ENCODE assay signal across 7 cellular contexts in the genomic region with DNA sequence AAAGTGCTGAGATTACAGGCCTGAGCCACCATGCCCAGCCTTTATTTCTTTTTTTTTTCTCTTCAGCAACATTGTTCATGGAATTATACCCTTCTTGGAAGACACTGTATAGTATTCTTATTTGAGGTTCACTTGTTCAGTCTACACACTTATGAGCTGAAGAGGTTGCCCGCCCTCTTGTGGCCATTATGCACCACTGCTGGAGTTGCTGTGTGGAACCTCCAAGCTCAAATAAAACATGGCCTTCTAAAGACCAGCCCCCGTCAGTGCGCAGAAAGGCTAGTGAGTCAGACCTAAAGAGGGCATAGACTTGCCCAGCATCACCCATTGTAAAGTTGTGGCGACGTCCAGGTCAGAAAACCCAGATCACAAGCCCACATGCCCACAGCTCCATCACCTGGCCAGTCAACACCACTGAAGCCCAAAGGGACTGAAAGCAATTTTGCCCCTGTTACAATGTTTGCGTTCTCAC. TPM values are rescaled to one million over a fixed set of nuclear protein-coding genes. Genes with fewer than 3 reads are reported as not detected.
A peak's percentile ranks its signal among the peaks of the same experiment; 100 is the strongest.
DNase-seq lines count a peak whose midpoint lies in the region; ATAC-seq, FAIRE-seq and TF ChIP-seq lines count a peak whose summit lies in the region.

No MANE protein-coding gene starts in this region.

- ATAC-seq in HG03280 (IDR thresholded peaks at IDR 0.05; ENCODE audit: unreplicated experiment), result peak; percentile 86
- ATAC-seq in activated CD4-positive, alpha-beta T cell treated with anti-CD3 and anti-CD28 coated beads for 36 hours, result peak; percentile 100

- H3K9me3 Mint-ChIP-seq in activated CD4-positive, alpha-beta T cell treated with anti-CD3 and anti-CD28 coated beads for 36 hours (ENCODE audit: low read depth), result no peaks in the 10 kb centered on the region

- no peaks in the 10 kb centered on the region for H3K27me3 Mint-ChIP-seq in activated CD4-positive, alpha-beta T cell treated with anti-CD3 and anti-CD28 coated beads for 36 hours

- peak in 2 of 3 donors; percentile 64 to 78 for TF ChIP-seq CTCF in lower leg skin (IDR thresholded peaks at IDR 0.05)

- FAIRE-seq in GM12891 (lab: Jason Lieb, UNC), result peak; percentile 96

- TF ChIP-seq POLR2A in GM12891 (IDR thresholded peaks at IDR 0.05; ENCODE audit: low read depth, low read length), result no peak
- no peak for TF ChIP-seq POLR2A in lower leg skin (IDR thresholded peaks at IDR 0.05)

- peaks cover under 1% of the 10 kb centered on the region for H3K4me1 Mint-ChIP-seq in activated CD4-positive, alpha-beta T cell treated with anti-CD3 and anti-CD28 coated beads for 36 hours

- DNase-seq in GM12891 (ENCODE audit: insufficient read length, low spot score) (no peak), NCI-H460 (ENCODE audit: extremely low read depth, low read depth) (peak; percentile 69), dedifferentiated amniotic fluid mesenchymal stem cell (ENCODE audit: extremely low spot score) (peak; percentile 81), lower leg skin (ENCODE audit: low spot score in 2 of 2) (peak; percentile 70 to 91)
- peak; percentile 82 for DNase-seq in activated CD4-positive, alpha-beta T cell treated with anti-CD3 and anti-CD28 coated beads for 36 hours
- peak; percentile 43 for DNase-seq in stimulated activated CD8-positive, alpha-beta memory T cell treated with anti-CD3 and anti-CD28 coated beads, Interleukin-12 subunit alpha, Interleukin-12 subunit beta, amount 100 ng/mL, for 1 hour (ENCODE audit: low read depth)

- CTCF ChIA-PET in activated CD4-positive, alpha-beta T cell treated with anti-CD3 and anti-CD28 coated beads for 36 hours (lab: Charles Lee), result interaction anchor here (0.6 to 3.6 kb wide), 51 partner anchors 8 to 569 kb away, joined by 3 to 43 read pairs (median 4); a partner anchor contains a TSS

- no peak overlapping the region for H3K4me3 ChIP-seq in lower leg skin (ENCODE audit: low read depth, poor library complexity, severe bottlenecking)

- no peak overlapping the region for H3K4me3 Mint-ChIP-seq in activated CD4-positive, alpha-beta T cell treated with anti-CD3 and anti-CD28 coated beads for 36 hours

- WGBS in lower leg skin, 2 donors, result 11% methylated on average over 6 of the region's 6 CpGs

- POLR2A ChIA-PET in activated CD4-positive, alpha-beta T cell treated with anti-CD3 and anti-CD28 coated beads for 36 hours (lab: Charles Lee), result interaction anchor here (0.9 to 1.1 kb wide), 2 partner anchors 18 to 23 kb away, joined by 3 read pairs; no protein-coding TSS in a partner anchor

- intact Hi-C loops in activated CD4-positive, alpha-beta T cell treated with anti-CD3 and anti-CD28 coated beads for 36 hours (cut with DNase I, micrococcal nuclease), result loop anchor here (1.0 kb wide), 2 partner anchors 44 to 186 kb away; no protein-coding TSS in a partner anchor
- intact Hi-C loops in lower leg skin (cut with DNase I; ENCODE audit: low total_unique reads), result loop anchor here (5.0 kb wide), 1 partner anchor 186 kb away; no protein-coding TSS in a partner anchor

- H3K36me3 Mint-ChIP-seq in activated CD4-positive, alpha-beta T cell treated with anti-CD3 and anti-CD28 coated beads for 36 hours (ENCODE audit: low read depth), result no peaks in the 10 kb centered on the region

- no peak overlapping the region for H3K27ac Mint-ChIP-seq in activated CD4-positive, alpha-beta T cell treated with anti-CD3 and anti-CD28 coated beads for 36 hours

TF ChIP-seq in GM12891, 5 proteins besides CTCF, POLR2A, EP300 and RAD21:
- no peak for TF ChIP-seq POLR2AphosphoS5 (IDR thresholded peaks at IDR 0.05; ENCODE audit: low read depth, low read length)
- no peak for TF ChIP-seq SPI1 (IDR thresholded peaks at IDR 0.05; ENCODE audit: low read depth, low read length)
- no peak for TF ChIP-seq PAX5 (IDR thresholded peaks at IDR 0.05; ENCODE audit: insufficient read depth, low read length, severe bottlenecking)
- no peak for TF ChIP-seq TAF1 (IDR thresholded peaks at IDR 0.05; ENCODE audit: low read depth, low read length)
- TF ChIP-seq POU2F2 (IDR thresholded peaks at IDR 0.05; ENCODE audit: low read depth, low read length), result no peak

RNA-seq across cellular contexts. Expression of a gene that starts 20.4 kb away (rescaled TPM):
- polyA plus RNA-seq in GM12891 (2012; ENCODE audit: low read depth, missing spikeins), result not detected
- total RNA-seq in NCI-H460 (2014; rRNA removed; shearing (Covaris generic)), result not detected in 2 replicates
- polyA plus RNA-seq in NCI-H460 (2014; cell fraction: nucleus; rRNA removed), result 0.11 TPM in 1 of 2 replicates, not detected in the other
- under 1 TPM; 0.11 to 0.12 TPM for total RNA-seq in activated CD4-positive, alpha-beta T cell treated with anti-CD3 and anti-CD28 coated beads for 36 hours
- 1 to 10 TPM; 2.4 to 5.1 (median 4.0) TPM for total RNA-seq in lower leg skin

RNA-seq across cellular contexts. Expression of a gene that starts 24.1 kb away (rescaled TPM):
- 15.2 TPM for polyA plus RNA-seq in GM12891 (2012; ENCODE audit: low read depth, missing spikeins)
- total RNA-seq in NCI-H460 (2014; rRNA removed; shearing (Covaris generic)), result 5.3 and 6.6 TPM in 2 replicates
- 40.7 and 42.6 TPM in 2 replicates for polyA plus RNA-seq in NCI-H460 (2014; cell fraction: nucleus; rRNA removed)
- total RNA-seq in activated CD4-positive, alpha-beta T cell treated with anti-CD3 and anti-CD28 coated beads for 36 hours, result 10 to 100 TPM; 64.2 to 73.4 TPM
- under 1 TPM; 0.19 to 0.89 (median 0.47) TPM for total RNA-seq in lower leg skin

RNA-seq across cellular contexts. Expression of a gene that starts 25.3 kb away (rescaled TPM):
- 20.6 TPM for polyA plus RNA-seq in GM12891 (2012; ENCODE audit: low read depth, missing spikeins)
- 43.7 and 47.5 TPM in 2 replicates for total RNA-seq in NCI-H460 (2014; rRNA removed; shearing (Covaris generic))
- 77.7 and 103 TPM in 2 replicates for polyA plus RNA-seq in NCI-H460 (2014; cell fraction: nucleus; rRNA removed)
- 10 to 100 TPM; 36.4 to 36.5 TPM for total RNA-seq in activated CD4-positive, alpha-beta T cell treated with anti-CD3 and anti-CD28 coated beads for 36 hours
- total RNA-seq in lower leg skin, result 10 to 100 TPM; 26.4 to 46.7 (median 36.4) TPM

RNA-seq across cellular contexts. Expression of a gene that starts 47.2 kb away (rescaled TPM):
- not detected for polyA plus RNA-seq in GM12891 (2012; ENCODE audit: low read depth, missing spikeins)
- not detected in 2 replicates for total RNA-seq in NCI-H460 (2014; rRNA removed; shearing (Covaris generic))
- not detected in 2 replicates for polyA plus RNA-seq in NCI-H460 (2014; cell fraction: nucleus; rRNA removed)
- not detected for total RNA-seq in activated CD4-positive, alpha-beta T cell treated with anti-CD3 and anti-CD28 coated beads for 36 hours
- not detected for total RNA-seq in lower leg skin

RNA-seq across cellular contexts. Expression of a gene that starts 48.6 kb away (rescaled TPM):
- 0.06 TPM for polyA plus RNA-seq in GM12891 (2012; ENCODE audit: low read depth, missing spikeins)
- total RNA-seq in NCI-H460 (2014; rRNA removed; shearing (Covaris generic)), result 0.07 and 1.0 TPM in 2 replicates
- 1.3 TPM in 1 of 2 replicates, not detected in the other for polyA plus RNA-seq in NCI-H460 (2014; cell fraction: nucleus; rRNA removed)
- total RNA-seq in activated CD4-positive, alpha-beta T cell treated with anti-CD3 and anti-CD28 coated beads for 36 hours, result not detected
- total RNA-seq in lower leg skin, result 10 to 100 TPM in 1 of 4 donors, 1 to 10 TPM in 3; 2.9 to 10.9 (median 5.9) TPM
